8 cellular contexts compared by ENCODE assay signal in the genomic region with DNA sequence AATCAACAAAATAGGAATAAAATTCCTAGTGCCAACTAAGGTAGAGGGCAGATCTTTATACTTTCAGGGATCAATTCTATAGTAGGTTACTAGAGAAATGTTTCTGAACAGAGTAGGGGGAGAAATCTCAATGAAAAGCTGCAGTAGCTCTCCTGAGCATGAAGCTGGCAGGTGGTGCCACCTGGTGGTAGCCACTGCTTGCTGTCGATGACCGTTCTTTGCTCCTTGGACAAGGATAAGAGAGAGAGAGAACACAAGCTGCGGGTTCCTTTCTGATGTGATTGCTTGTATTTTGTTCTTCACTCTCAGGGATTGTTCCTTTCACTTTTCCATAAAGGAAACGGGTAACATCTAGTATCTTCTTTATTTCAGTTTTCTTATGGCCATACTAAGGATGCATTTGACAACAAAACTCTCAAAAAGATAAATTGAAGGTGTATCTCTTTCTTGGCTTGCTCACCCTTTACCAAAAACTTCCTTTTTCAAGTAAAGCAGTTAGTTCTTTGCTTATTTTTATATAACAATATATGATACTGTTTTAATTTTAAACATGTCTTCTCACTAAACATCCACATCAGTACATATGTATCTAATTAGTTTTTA. TPM values are rescaled to one million over a fixed set of nuclear protein-coding genes. Genes with fewer than 3 reads are reported as not detected.
A peak's percentile ranks its signal among the peaks of the same experiment; 100 is the strongest.
DNase-seq lines count a peak whose midpoint lies in the region; ATAC-seq and TF ChIP-seq lines count a peak whose summit lies in the region.

No MANE protein-coding gene starts in this region.

- no peak overlapping the region for H3K9ac ChIP-seq in Karpas-422 (ENCODE audit: low read length)

- H3K9me3 Mint-ChIP-seq in activated T-cell treated with anti-CD3 and anti-CD28 coated beads, Interleukin-2, amount 50 U/mL, for 72 hours: no peaks in the 10 kb centered on the region
- no peaks in the 10 kb centered on the region for H3K9me3 Mint-ChIP-seq in osteocyte (ENCODE audit: unreplicated experiment)

- H3K36me3 Mint-ChIP-seq in activated T-cell treated with anti-CD3 and anti-CD28 coated beads, Interleukin-2, amount 50 U/mL, for 72 hours (ENCODE audit: insufficient read depth in 2 of 2): no peaks in the 10 kb centered on the region
- H3K36me3 Mint-ChIP-seq in osteocyte (ENCODE audit: unreplicated experiment): no peaks in the 10 kb centered on the region

- H3K27ac ChIP-seq in Karpas-422 (ENCODE audit: low read length) (no peak overlapping the region), aorta (ENCODE audit: low read depth in 1 of 2, low read length in 2 of 2) (no peak overlapping the region)

- H4K20me1 ChIP-seq in Karpas-422 (ENCODE audit: insufficient read depth, low read depth, low read length): no peaks in the 10 kb centered on the region

- peak; percentile 98 for TF ChIP-seq CTCF in foreskin fibroblast (IDR thresholded peaks at IDR 0.05; ENCODE audit: low read depth, low read length)
- peak; percentile 98 for TF ChIP-seq CTCF in osteocyte (IDR thresholded peaks at IDR 0.05)

- DNase-seq in DMS79 treated with DMSO at 0.1 percent for 48 hours (lab: John Stamatoyannopoulos, UW): peak; percentile 53
- peak; percentile 90 for DNase-seq in Karpas-422
- DNase-seq in RKO (ENCODE audit: low spot score): peak; percentile 76
- peak; percentile 63 to 69 for DNase-seq in activated T-cell treated with anti-CD3 and anti-CD28 coated beads, Interleukin-2, amount 50 U/mL, for 72 hours
- DNase-seq in foreskin fibroblast: peak; percentile 67 to 90
- DNase-seq in osteocyte (ENCODE audit: extremely low spot score, unreplicated experiment): peak; percentile 90
- DNase-seq in aorta: peak; percentile 69 to 89

- H3K79me2 ChIP-seq in Karpas-422 (ENCODE audit: low read length): no peaks in the 10 kb centered on the region

- no peaks in the 10 kb centered on the region for H3K9me2 ChIP-seq in Karpas-422 (replicated peaks; ENCODE audit: insufficient read depth, low read length)

- H2AFZ ChIP-seq in Karpas-422 (ENCODE audit: low read length): no peak overlapping the region

- H3K27ac Mint-ChIP-seq in activated T-cell treated with anti-CD3 and anti-CD28 coated beads, Interleukin-2, amount 50 U/mL, for 72 hours: no peak overlapping the region
- no peak overlapping the region for H3K27ac Mint-ChIP-seq in osteocyte (ENCODE audit: unreplicated experiment)

- H3K4me2 ChIP-seq in Karpas-422 (ENCODE audit: low read depth, low read length, poor library complexity, severe bottlenecking): no peak overlapping the region

- H3K36me3 ChIP-seq in Karpas-422 (ENCODE audit: insufficient read depth, low read length) (no peaks in the 10 kb centered on the region), aorta (ENCODE audit: control insufficient read depth in 1 of 2, insufficient read depth in 2 of 2, low read length in 1 of 2) (no peaks in the 10 kb centered on the region)

- 1% methylated on average over 4 of the region's 4 CpGs for WGBS in aorta, 2 donors

- H3K27me3 Mint-ChIP-seq in activated T-cell treated with anti-CD3 and anti-CD28 coated beads, Interleukin-2, amount 50 U/mL, for 72 hours (ENCODE audit: low read depth): peaks cover 50% of the 10 kb centered on the region
- H3K27me3 Mint-ChIP-seq in osteocyte (ENCODE audit: unreplicated experiment): no peaks in the 10 kb centered on the region

- H3K27me3 ChIP-seq in Karpas-422 (ENCODE audit: low read length): no peaks in the 10 kb centered on the region
- no peaks in the 10 kb centered on the region for H3K27me3 ChIP-seq in aorta (ENCODE audit: control insufficient read depth in 1 of 2, insufficient read depth in 2 of 2, low read length in 1 of 2)

- ATAC-seq in GM21576 (IDR thresholded peaks at IDR 0.05; ENCODE audit: unreplicated experiment): peak; percentile 76
- peak; percentile 58 to 63 for ATAC-seq in activated T-cell treated with anti-CD3 and anti-CD28 coated beads, Interleukin-2, amount 50 U/mL, for 72 hours (replicated peaks in 1 of 2)
- peak; percentile 73 for ATAC-seq in aorta (ENCODE audit: low FRiP score)

- H3K9me3 ChIP-seq in Karpas-422 (ENCODE audit: low read length) (no peaks in the 10 kb centered on the region), aorta (ENCODE audit: control insufficient read depth, low read length) (no peaks in the 10 kb centered on the region)

- H3K4me1 ChIP-seq in Karpas-422 (ENCODE audit: low read length): no peaks in the 10 kb centered on the region
- H3K4me1 ChIP-seq in aorta (ENCODE audit: control insufficient read depth in 1 of 2, insufficient read depth in 2 of 2, low read length in 2 of 2): no peaks in the 10 kb centered on the region

- intact Hi-C loops in aorta (cut with DNase I): no loop called here

- H3K4me3 ChIP-seq in Karpas-422 (ENCODE audit: low read length) (no peak overlapping the region), foreskin fibroblast (ENCODE audit: low read depth in 1 of 2, low read length in 2 of 2) (no peak overlapping the region), aorta (ENCODE audit: low read length in 2 of 2) (no peak overlapping the region)

- no peak overlapping the region for H3K4me3 Mint-ChIP-seq in activated T-cell treated with anti-CD3 and anti-CD28 coated beads, Interleukin-2, amount 50 U/mL, for 72 hours
- H3K4me3 Mint-ChIP-seq in osteocyte (ENCODE audit: unreplicated experiment): no peak overlapping the region

- no peaks in the 10 kb centered on the region for H3K4me1 Mint-ChIP-seq in activated T-cell treated with anti-CD3 and anti-CD28 coated beads, Interleukin-2, amount 50 U/mL, for 72 hours (ENCODE audit: low read depth)
- H3K4me1 Mint-ChIP-seq in osteocyte (ENCODE audit: unreplicated experiment): peaks cover 12% of the 10 kb centered on the region

RNA-seq across cellular contexts. Expression of a gene that starts 18.6 kb away (rescaled TPM):
- total RNA-seq in Karpas-422 (2014; rRNA removed; shearing (Covaris generic); ENCODE audit: low replicate concordance): 52.1 and 76.6 TPM in 2 replicates
- 10 to 100 TPM; 45.0 to 51.0 TPM for total RNA-seq in activated T-cell treated with anti-CD3 and anti-CD28 coated beads, Interleukin-2, amount 50 U/mL, for 72 hours
- total RNA-seq in osteocyte (44.8 and 46.6 TPM in 2 replicates), aorta (10 to 100 TPM; 33.2 to 40.6 TPM)
- 10 to 100 TPM; 15.7 to 19.4 TPM for polyA plus RNA-seq in aorta
